ENCODE assay signal across 21 cellular contexts in genomic region chr4:69321153-69321729, GRCh38. TPM values are rescaled to one million over a fixed set of nuclear protein-coding genes. Genes with fewer than 3 reads are reported as not detected.
A peak's percentile ranks its signal among the peaks of the same experiment; 100 is the strongest.
DNase-seq lines count a peak whose midpoint lies in the region; ATAC-seq, FAIRE-seq and TF ChIP-seq lines count a peak whose summit lies in the region.
"Had no signal": no experiment of that assay in that cellular context is flagged by ENCODE, and none has a peak within 500 bp of the region (broad histone marks: within the 10 kb centered on the region; RNA-seq: fewer than 3 reads in every experiment).

No MANE protein-coding gene starts in this region.

- H3K36me3 ChIP-seq in kidney (ENCODE audit: control insufficient read depth in 1 of 2, insufficient read depth in 2 of 2, low read length in 2 of 2) (no peaks in the 10 kb centered on the region), thyroid gland (no peaks in the 10 kb centered on the region), ovary (no peaks in the 10 kb centered on the region)
- H3K36me3 ChIP-seq: HAP-1, heart right ventricle had no signal

- intact Hi-C loops in kidney (cut with DNase I): no loop called here
- intact Hi-C loops in thyroid gland (cut with DNase I): no loop called here
- intact Hi-C loops in ovary (cut with DNase I): no loop called here

- DNase-seq in NCI-H1417 (lab: John Stamatoyannopoulos, UW): peak; percentile 22 to 54 (median 36)
- DNase-seq in NCI-H1417 treated with DMSO at 0.1 percent for 48 hours (lab: John Stamatoyannopoulos, UW): no peak
- DNase-seq in NCI-H69 (lab: John Stamatoyannopoulos, UW): peak; percentile 47
- peak; percentile 54 for DNase-seq in kidney
- peak; percentile 40 to 72 for DNase-seq in thyroid gland
- DNase-seq in ovary: no peak
- DNase-seq: activated B cell treated with CpG ODN at 0.5 μM for 24 hours; activated CD8-positive, alpha-beta memory T cell treated with anti-CD3 and anti-CD28 coated beads, Interleukin-2, amount 50 U/mL, for 48 hours; CD8-positive, alpha-beta T cell; heart right ventricle had no signal

- H3K27ac ChIP-seq in kidney (ENCODE audit: low read depth in 2 of 2, low read length in 2 of 2): no peak overlapping the region
- no peak overlapping the region for H3K27ac ChIP-seq in thyroid gland
- no peak overlapping the region for H3K27ac ChIP-seq in ovary
- H3K27ac ChIP-seq: heart right ventricle, SK-N-MC, skin epidermis had no signal

- H3K9me3 ChIP-seq in kidney (ENCODE audit: control insufficient read depth in 1 of 2, low read length in 2 of 2) (no peaks in the 10 kb centered on the region), thyroid gland (no peaks in the 10 kb centered on the region), ovary (no peaks in the 10 kb centered on the region)
- H3K9me3 ChIP-seq: HAP-1, heart right ventricle had no signal

- H3K4me1 ChIP-seq in kidney (ENCODE audit: control insufficient read depth in 1 of 2, insufficient read depth in 1 of 2, low read depth in 1 of 2, low read length in 2 of 2): peaks cover 3 to 4% of the 10 kb centered on the region in 2 donors
- H3K4me1 ChIP-seq in thyroid gland: no peaks in the 10 kb centered on the region
- H3K4me1 ChIP-seq in ovary (ENCODE audit: insufficient read depth): no peaks in the 10 kb centered on the region
- H3K4me1 ChIP-seq: HAP-1, heart right ventricle had no signal

- H3K27me3 ChIP-seq in thyroid gland (no peaks in the 10 kb centered on the region), ovary (no peaks in the 10 kb centered on the region)
- H3K27me3 ChIP-seq: heart right ventricle had no signal

- TF ChIP-seq CTCF in kidney (IDR thresholded peaks at IDR 0.05; ENCODE audit: borderline replicate concordance, extremely low read depth, insufficient read depth) (no peak), thyroid gland (IDR thresholded peaks at IDR 0.05) (no peak), ovary (IDR thresholded peaks at IDR 0.05) (no peak)

- TF ChIP-seq POLR2A in thyroid gland (IDR thresholded peaks at IDR 0.05) (no peak), ovary (IDR thresholded peaks at IDR 0.05) (no peak)

- no peak for FAIRE-seq in kidney (lab: Jason Lieb, UNC)
- FAIRE-seq: A204.1 had no signal

- TF ChIP-seq EP300 in ovary (IDR thresholded peaks at IDR 0.05): no peak

- no peak for ATAC-seq in GM18502 (IDR thresholded peaks at IDR 0.05; ENCODE audit: poor library complexity, unreplicated experiment)
- ATAC-seq in HG03097 (IDR thresholded peaks at IDR 0.05; ENCODE audit: low FRiP score, unreplicated experiment): no peak
- ATAC-seq: CD8-positive, alpha-beta T cell; heart right ventricle had no signal

- H3K4me3 ChIP-seq in kidney (ENCODE audit: low read length in 2 of 2) (no peak overlapping the region), thyroid gland (replicated peaks in 1 of 3) (no peak overlapping the region), ovary (no peak overlapping the region)
- H3K4me3 ChIP-seq: HAP-1, heart right ventricle, SK-N-MC, skin epidermis had no signal

- H3K9ac ChIP-seq in kidney (ENCODE audit: low read length in 2 of 2): no peak overlapping the region

- 46 to 60% methylated on average over 1 to 2 of the region's 2 CpGs for WGBS in thyroid gland, 2 donors
- WGBS in ovary, 3 donors: 77 to 100% (median 88%) methylated on average over 2 of the region's 2 CpGs

RNA-seq across cellular contexts. Expression of gene UGT2B28, which starts 41.0 kb away (rescaled TPM):
- total RNA-seq in kidney: not detected
- not detected for polyA plus RNA-seq in kidney (ENCODE audit: insufficient read depth, low read depth, low replicate concordance)
- not detected for total RNA-seq in thyroid gland
- not detected for total RNA-seq in ovary
- not detected for polyA plus RNA-seq in ovary
- total RNA-seq: activated B cell treated with CpG ODN at 0.5 μM for 24 hours; CD8-positive, alpha-beta T cell; cerebellum; epithelial cell of proximal tubule; heart right ventricle; liver; M059J; temporal lobe had no signal
- polyA plus RNA-seq: heart right ventricle, liver had no signal

Comparison
In these comparisons a context has a peak if more than half of its experiments do, and no peak if none do; other contexts are left out.
1. DNase-seq: peak in NCI-H1417 (3 of 3), NCI-H69 (single experiment), kidney (single experiment) and thyroid gland (2 of 2); none in NCI-H1417 treated with DMSO at 0.1 percent for 48 hours (single experiment) and ovary (0 of 5).